ENCODE assay signal across 8 cellular contexts in the genomic region with DNA sequence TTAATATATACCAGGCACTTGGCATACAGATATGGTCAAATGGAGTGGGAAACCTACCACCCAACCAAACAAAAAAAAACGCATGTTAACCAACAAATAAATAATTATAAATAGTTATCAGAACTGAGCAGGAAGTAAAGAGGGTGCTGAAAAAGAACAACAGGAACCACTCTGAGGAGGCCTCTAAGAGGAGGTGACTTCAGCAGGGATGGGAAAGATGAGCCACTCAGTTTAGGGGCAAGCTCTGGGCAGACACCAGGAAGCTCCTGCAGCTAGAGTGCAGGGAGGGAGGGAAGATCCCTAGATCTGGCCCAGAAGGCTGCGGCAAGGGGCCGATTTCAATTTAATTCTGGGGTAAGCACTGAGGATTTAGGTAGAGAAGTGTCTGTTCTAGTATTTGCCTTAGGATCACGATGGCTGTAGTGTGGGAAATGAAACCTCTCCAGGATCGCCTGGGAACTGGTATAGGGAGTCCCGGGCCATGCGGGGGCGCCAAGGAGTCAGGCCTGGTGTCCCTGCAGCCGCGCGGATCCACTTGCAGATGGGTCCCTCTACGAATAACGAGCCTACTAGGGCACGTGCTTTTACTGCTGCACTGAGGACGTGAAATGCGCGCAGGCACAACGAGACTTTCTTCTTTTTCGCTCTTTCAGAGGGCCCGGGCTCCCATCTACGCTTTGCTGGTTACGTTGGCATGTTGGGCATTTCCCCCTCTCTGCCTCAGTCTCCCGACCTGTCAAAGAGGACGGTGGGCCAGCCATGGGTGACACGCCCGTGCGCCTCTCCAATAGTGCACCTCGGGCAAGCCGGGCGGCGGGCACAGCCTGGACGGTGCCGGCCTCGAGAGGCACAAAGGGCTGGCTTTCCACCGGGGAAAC. TPM values are rescaled to one million over a fixed set of nuclear protein-coding genes. Genes with fewer than 3 reads are reported as not detected.
A peak's percentile ranks its signal among the peaks of the same experiment; 100 is the strongest.
DNase-seq lines count a peak whose midpoint lies in the region; ATAC-seq and TF ChIP-seq lines count a peak whose summit lies in the region.

No MANE protein-coding gene starts in this region.

- H3K27ac Mint-ChIP-seq in activated T-helper 1 cell treated with anti-CD3 and anti-CD28 coated beads, Interleukin-12 subunit alpha, Interleukin-12 subunit beta, Interleukin-2, Interleukin-4 antibody, amounts not matched to agents 30 ng/mL and 10 ng/mL and 1 ng/mL, durations not matched to agents 14 hours and 24 hours and 36 hours: peak overlapping the region; percentile 69

- H4K20me1 ChIP-seq in DOHH2 (ENCODE audit: control insufficient read depth, insufficient read depth, low read depth, low read length): peaks cover 2% of the 10 kb centered on the region; the same call in 1 of the 2 replicates

- no peaks in the 10 kb centered on the region for H3K9me3 Mint-ChIP-seq in activated T-helper 1 cell treated with anti-CD3 and anti-CD28 coated beads, Interleukin-12 subunit alpha, Interleukin-12 subunit beta, Interleukin-2, Interleukin-4 antibody, amounts not matched to agents 30 ng/mL and 10 ng/mL and 1 ng/mL, durations not matched to agents 14 hours and 24 hours and 36 hours

- peaks cover 7% of the 10 kb centered on the region for H3K79me2 ChIP-seq in DOHH2 (ENCODE audit: control insufficient read depth, low read length)

- H3K4me1 ChIP-seq in DOHH2 (ENCODE audit: control insufficient read depth, low read length): peaks cover 51% of the 10 kb centered on the region
- H3K4me1 ChIP-seq in Peyer's patch: peaks cover 4 to 40% (median 12%) of the 10 kb centered on the region in 4 donors
- peaks cover 19 to 39% of the 10 kb centered on the region in 2 donors for H3K4me1 ChIP-seq in muscle layer of duodenum (ENCODE audit: control insufficient read depth in 1 of 2, insufficient read depth in 2 of 2, low read length in 2 of 2)

- peaks cover 7% of the 10 kb centered on the region for H3F3A ChIP-seq in DOHH2 (ENCODE audit: control insufficient read depth, insufficient read depth)

- peak; percentile 82 for TF ChIP-seq CTCF in DOHH2 (IDR thresholded peaks at IDR 0.05; ENCODE audit: low read depth, low read length, poor library complexity, severe bottlenecking)
- peak; percentile 67 to 88 (median 80) for TF ChIP-seq CTCF in Peyer's patch (IDR thresholded peaks at IDR 0.05)

- peak overlapping the region; percentile 78 for H3K4me3 Mint-ChIP-seq in activated T-helper 1 cell treated with anti-CD3 and anti-CD28 coated beads, Interleukin-12 subunit alpha, Interleukin-12 subunit beta, Interleukin-2, Interleukin-4 antibody, amounts not matched to agents 30 ng/mL and 10 ng/mL and 1 ng/mL, durations not matched to agents 14 hours and 24 hours and 36 hours

- no peak overlapping the region for H3K27ac ChIP-seq in DOHH2 (ENCODE audit: low read depth, low read length)
- peak overlapping the region; percentile 83 to 92 (median 84) for H3K27ac ChIP-seq in Peyer's patch
- H3K27ac ChIP-seq in muscle layer of duodenum (ENCODE audit: low read length): peak overlapping the region; percentile 8

- TF ChIP-seq POLR2A in Peyer's patch (IDR thresholded peaks at IDR 0.05): no peak

- H3K36me3 Mint-ChIP-seq in activated T-helper 1 cell treated with anti-CD3 and anti-CD28 coated beads, Interleukin-12 subunit alpha, Interleukin-12 subunit beta, Interleukin-2, Interleukin-4 antibody, amounts not matched to agents 30 ng/mL and 10 ng/mL and 1 ng/mL, durations not matched to agents 14 hours and 24 hours and 36 hours (ENCODE audit: low read depth): peaks cover 11% of the 10 kb centered on the region

- H3K9me3 ChIP-seq in DOHH2 (ENCODE audit: control insufficient read depth, insufficient read depth, low read length): no peaks in the 10 kb centered on the region
- H3K9me3 ChIP-seq in Peyer's patch: no peaks in the 10 kb centered on the region
- H3K9me3 ChIP-seq in muscle layer of duodenum (ENCODE audit: control insufficient read depth in 1 of 2, low read length in 2 of 2): no peaks in the 10 kb centered on the region

- no peaks in the 10 kb centered on the region for H3K9me2 ChIP-seq in DOHH2 (replicated peaks; ENCODE audit: control insufficient read depth, low read length)

- peak overlapping the region; percentile 87 for H3K4me2 ChIP-seq in DOHH2 (ENCODE audit: low read length)

- no peak for ATAC-seq in HG03469 (IDR thresholded peaks at IDR 0.05; ENCODE audit: unreplicated experiment)

- H3K36me3 ChIP-seq in DOHH2 (ENCODE audit: control insufficient read depth, low read length) (no peaks in the 10 kb centered on the region), Peyer's patch (no peaks in the 10 kb centered on the region), muscle layer of duodenum (ENCODE audit: control insufficient read depth in 1 of 2, insufficient read depth in 2 of 2, low read length in 2 of 2) (no peaks in the 10 kb centered on the region)

- peak overlapping the region; percentile 75 for H3K4me3 ChIP-seq in DOHH2 (ENCODE audit: low read length)
- H3K4me3 ChIP-seq in Peyer's patch: peak overlapping the region; percentile 69 to 85 (median 79)
- H3K4me3 ChIP-seq in muscle layer of duodenum (ENCODE audit: low read depth in 1 of 2, low read length in 2 of 2): peak overlapping the region; percentile 53 to 80

- H3K27me3 Mint-ChIP-seq in activated T-helper 1 cell treated with anti-CD3 and anti-CD28 coated beads, Interleukin-12 subunit alpha, Interleukin-12 subunit beta, Interleukin-2, Interleukin-4 antibody, amounts not matched to agents 30 ng/mL and 10 ng/mL and 1 ng/mL, durations not matched to agents 14 hours and 24 hours and 36 hours (ENCODE audit: insufficient read depth): peaks cover 6% of the 10 kb centered on the region

- intact Hi-C loops in activated T-helper 1 cell treated with anti-CD3 and anti-CD28 coated beads, Interleukin-12 subunit alpha, Interleukin-12 subunit beta, Interleukin-2, Interleukin-4 antibody, amounts not matched to agents 30 ng/mL and 10 ng/mL and 1 ng/mL, durations not matched to agents 14 hours and 24 hours and 36 hours (cut with micrococcal nuclease): loop anchor here (1.0 to 10.0 kb wide), 2 partner anchors 63 to 482 kb away; no protein-coding TSS in a partner anchor

- H3K27me3 ChIP-seq in DOHH2 (ENCODE audit: control insufficient read depth, low read length) (peaks cover 37% of the 10 kb centered on the region), Peyer's patch (no peaks in the 10 kb centered on the region), muscle layer of duodenum (ENCODE audit: low read depth, low read length) (no peaks in the 10 kb centered on the region)

- peak; percentile 94 for DNase-seq in HuH-7.5 (ENCODE audit: low spot score)
- peak; percentile 94 to 96 (median 94) for DNase-seq in Peyer's patch
- DNase-seq in activated T-helper 1 cell treated with anti-CD3 and anti-CD28 coated beads, Interleukin-12 subunit alpha, Interleukin-12 subunit beta, Interleukin-2, Interleukin-4 antibody, amounts not matched to agents 30 ng/mL and 10 ng/mL and 1 ng/mL, durations not matched to agents 14 hours and 24 hours and 36 hours (ENCODE audit: low spot score): peak; percentile 60
- peak; percentile 91 for DNase-seq in fibroblast of gingiva (ENCODE audit: low read depth)
- DNase-seq in stimulated activated CD8-positive, alpha-beta memory T cell treated with anti-CD3 and anti-CD28 coated beads, Interleukin-7, amount 100 ng/mL, for 24 hours (ENCODE audit: low read depth): peak; percentile 33

- H3K4me1 Mint-ChIP-seq in activated T-helper 1 cell treated with anti-CD3 and anti-CD28 coated beads, Interleukin-12 subunit alpha, Interleukin-12 subunit beta, Interleukin-2, Interleukin-4 antibody, amounts not matched to agents 30 ng/mL and 10 ng/mL and 1 ng/mL, durations not matched to agents 14 hours and 24 hours and 36 hours (ENCODE audit: low read depth): peaks cover 43% of the 10 kb centered on the region

RNA-seq across cellular contexts. Expression of a gene that starts 1.5 kb away (rescaled TPM):
- total RNA-seq in Peyer's patch: 10 to 100 TPM; 19.0 to 41.8 (median 27.8) TPM
- total RNA-seq in activated T-helper 1 cell treated with anti-CD3 and anti-CD28 coated beads, Interleukin-12 subunit alpha, Interleukin-12 subunit beta, Interleukin-2, Interleukin-4 antibody, amounts not matched to agents 30 ng/mL and 10 ng/mL and 1 ng/mL, durations not matched to agents 14 hours and 24 hours and 36 hours: 36.3 and 40.8 TPM in 2 replicates

Comparison
In these comparisons a context has a peak if more than half of its experiments do, and no peak if none do; other contexts are left out.
1. DNase-seq: peak in every context shown above with its lines; median percentile 94 in HuH-7.5; 94 in Peyer's patch; 91 in fibroblast of gingiva; 60 in activated T-helper 1 cell treated with anti-CD3 and anti-CD28 coated beads, Interleukin-12 subunit alpha, Interleukin-12 subunit beta, Interleukin-2, Interleukin-4 antibody, amounts not matched to agents 30 ng/mL and 10 ng/mL and 1 ng/mL, durations not matched to agents 14 hours and 24 hours and 36 hours; 33 in stimulated activated CD8-positive, alpha-beta memory T cell treated with anti-CD3 and anti-CD28 coated beads, Interleukin-7, amount 100 ng/mL, for 24 hours.